Comparison of ENCODE assay signal across 1 cellular context in the genomic region with DNA sequence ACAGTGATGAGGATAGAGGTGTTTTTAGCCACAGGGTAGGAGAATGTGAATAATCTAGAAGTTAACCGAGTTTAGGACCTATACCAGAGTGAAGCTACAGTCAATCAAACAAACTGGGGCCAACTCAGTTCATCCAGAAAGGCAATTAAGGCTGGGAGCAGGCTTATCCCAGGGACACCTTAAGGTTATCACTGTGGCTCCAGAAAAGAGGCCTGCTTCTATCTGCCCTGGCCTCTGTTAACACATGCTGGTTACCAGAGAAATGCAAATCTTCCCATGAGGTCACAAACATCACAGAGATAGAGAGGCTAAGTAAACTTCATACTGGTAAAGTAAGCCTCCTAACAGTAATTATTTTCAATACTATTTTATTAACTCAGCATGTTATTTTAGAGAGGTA.
A peak's percentile ranks its signal among the peaks of the same experiment; 100 is the strongest.
TF ChIP-seq lines count a peak whose summit lies in the region.

No MANE protein-coding gene starts in this region.

TF ChIP-seq in HepG2, 621 proteins besides CTCF, POLR2A, EP300 and RAD21 (continued from another document):
- TF ChIP-seq, protein P1, sequence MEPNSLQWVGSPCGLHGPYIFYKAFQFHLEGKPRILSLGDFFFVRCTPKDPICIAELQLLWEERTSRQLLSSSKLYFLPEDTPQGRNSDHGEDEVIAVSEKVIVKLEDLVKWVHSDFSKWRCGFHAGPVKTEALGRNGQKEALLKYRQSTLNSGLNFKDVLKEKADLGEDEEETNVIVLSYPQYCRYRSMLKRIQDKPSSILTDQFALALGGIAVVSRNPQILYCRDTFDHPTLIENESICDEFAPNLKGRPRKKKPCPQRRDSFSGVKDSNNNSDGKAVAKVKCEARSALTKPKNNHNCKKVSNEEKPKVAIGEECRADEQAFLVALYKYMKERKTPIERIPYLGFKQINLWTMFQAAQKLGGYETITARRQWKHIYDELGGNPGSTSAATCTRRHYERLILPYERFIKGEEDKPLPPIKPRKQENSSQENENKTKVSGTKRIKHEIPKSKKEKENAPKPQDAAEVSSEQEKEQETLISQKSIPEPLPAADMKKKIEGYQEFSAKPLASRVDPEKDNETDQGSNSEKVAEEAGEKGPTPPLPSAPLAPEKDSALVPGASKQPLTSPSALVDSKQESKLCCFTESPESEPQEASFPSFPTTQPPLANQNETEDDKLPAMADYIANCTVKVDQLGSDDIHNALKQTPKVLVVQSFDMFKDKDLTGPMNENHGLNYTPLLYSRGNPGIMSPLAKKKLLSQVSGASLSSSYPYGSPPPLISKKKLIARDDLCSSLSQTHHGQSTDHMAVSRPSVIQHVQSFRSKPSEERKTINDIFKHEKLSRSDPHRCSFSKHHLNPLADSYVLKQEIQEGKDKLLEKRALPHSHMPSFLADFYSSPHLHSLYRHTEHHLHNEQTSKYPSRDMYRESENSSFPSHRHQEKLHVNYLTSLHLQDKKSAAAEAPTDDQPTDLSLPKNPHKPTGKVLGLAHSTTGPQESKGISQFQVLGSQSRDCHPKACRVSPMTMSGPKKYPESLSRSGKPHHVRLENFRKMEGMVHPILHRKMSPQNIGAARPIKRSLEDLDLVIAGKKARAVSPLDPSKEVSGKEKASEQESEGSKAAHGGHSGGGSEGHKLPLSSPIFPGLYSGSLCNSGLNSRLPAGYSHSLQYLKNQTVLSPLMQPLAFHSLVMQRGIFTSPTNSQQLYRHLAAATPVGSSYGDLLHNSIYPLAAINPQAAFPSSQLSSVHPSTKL (CRISPR knock-in tag; IDR thresholded peaks at IDR 0.05): no peak
- TF ChIP-seq CREB1 (IDR thresholded peaks at IDR 0.05): no peak
- TF ChIP-seq CREB1 (CRISPR knock-in tag; IDR thresholded peaks at IDR 0.05): 0 out of 2 replicates have a peak, but pooled peaks have one; percentile 33
